Comparison of ENCODE assay signal across 29 cellular contexts in the genomic region with DNA sequence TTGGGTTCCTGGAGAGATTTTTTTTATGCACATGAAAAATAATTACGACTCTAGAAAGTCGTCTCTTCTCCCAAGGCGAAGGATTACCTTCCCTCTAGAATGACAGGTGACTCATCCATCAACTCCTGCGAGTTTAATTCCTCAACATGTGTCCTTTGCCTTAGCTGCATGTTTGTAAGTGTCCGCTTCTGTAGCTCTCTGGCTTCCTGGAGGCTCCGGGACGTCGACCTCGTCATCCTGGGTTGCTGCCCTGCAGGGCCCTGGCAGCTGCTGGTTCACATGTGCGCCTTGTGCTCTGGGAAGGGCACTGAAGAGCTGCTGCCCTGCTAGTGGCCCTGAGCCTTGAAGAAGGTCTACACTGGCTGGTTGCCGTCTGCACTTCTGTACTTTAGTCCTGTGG.
A peak's percentile ranks its signal among the peaks of the same experiment; 100 is the strongest.
DNase-seq lines count a peak whose midpoint lies in the region; ATAC-seq, FAIRE-seq and TF ChIP-seq lines count a peak whose summit lies in the region.
"Had no signal": no experiment of that assay in that cellular context is flagged by ENCODE, and none has a peak within 500 bp of the region (broad histone marks: within the 10 kb centered on the region; RNA-seq: fewer than 3 reads in every experiment).

No MANE protein-coding gene starts in this region.

- no peak overlapping the region for H3K18ac ChIP-seq in mesendoderm (ENCODE audit: low read length)

- H3K27ac Mint-ChIP-seq in mesothelial cell of epicardium, result peak overlapping the region; percentile 82
- H3K27ac Mint-ChIP-seq in activated CD8-positive, alpha-beta memory T cell treated with anti-CD3 and anti-CD28 coated beads, Interleukin-2, amount 10 ng/mL, durations not matched to agents 7 days and 5 days, result no peak overlapping the region

- H3K23ac ChIP-seq in mesendoderm (ENCODE audit: low read length), result no peak overlapping the region

- no TSS peak for BruUV-seq in GM12878 (replicated peaks; lab: Mats Ljungman, UMichigan)

- H3K4me3 ChIP-seq in right atrium auricular region (no peak overlapping the region), GM12878 (no peak overlapping the region), mesendoderm (ENCODE audit: low read length) (no peak overlapping the region)
- H3K4me3 ChIP-seq: gastrocnemius medialis, spleen had no signal

- H3K4me2 ChIP-seq in GM12878 (ENCODE audit: control insufficient read depth, insufficient read depth) (no peak overlapping the region), mesendoderm (ENCODE audit: low read length) (no peak overlapping the region)

- no peak overlapping the region for H2BK5ac ChIP-seq in mesendoderm (ENCODE audit: low read length)

- H3K9me3 ChIP-seq in right atrium auricular region, result no peaks in the 10 kb centered on the region
- H3K9me3 ChIP-seq in GM12878 (replicated peaks; ENCODE audit: control insufficient read depth, insufficient read depth, low read length), result no peaks in the 10 kb centered on the region
- H3K9me3 ChIP-seq: gastrocnemius medialis, spleen had no signal

- no peak overlapping the region for H2AK5ac ChIP-seq in mesendoderm (ENCODE audit: low read length)

- CTCF ChIA-PET in GM12878 (lab: Yijun Ruan, JAX), result no interaction called here
- CTCF ChIA-PET in activated CD8-positive, alpha-beta memory T cell treated with anti-CD3 and anti-CD28 coated beads, Interleukin-2, amount 10 ng/mL, durations not matched to agents 7 days and 5 days (lab: Charles Lee), result no interaction called here

- peak; percentile 22; the same call in 1 of the 2 replicates for TF ChIP-seq POLR2A in GM12878 (IDR thresholded peaks at IDR 0.05; ENCODE audit: low read depth, low read length)

- H3K79me1 ChIP-seq in mesendoderm (ENCODE audit: low read length), result no peaks in the 10 kb centered on the region

- H3K27me3 Mint-ChIP-seq in mesothelial cell of epicardium (ENCODE audit: low read depth), result no peaks in the 10 kb centered on the region
- no peaks in the 10 kb centered on the region for H3K27me3 Mint-ChIP-seq in activated CD8-positive, alpha-beta memory T cell treated with anti-CD3 and anti-CD28 coated beads, Interleukin-2, amount 10 ng/mL, durations not matched to agents 7 days and 5 days
- H3K27me3 Mint-ChIP-seq: brain; CD8-positive, alpha-beta memory T cell had no signal

- H3K27me3 ChIP-seq in right atrium auricular region, result no peaks in the 10 kb centered on the region
- H3K27me3 ChIP-seq in GM12878 (replicated peaks in 1 of 2; ENCODE audit: control insufficient read depth in 2 of 2, insufficient read depth in 2 of 2, low read length in 1 of 2), result no peaks in the 10 kb centered on the region
- H3K27me3 ChIP-seq in mesendoderm (ENCODE audit: insufficient read depth, low read length, poor library complexity), result no peaks in the 10 kb centered on the region
- H3K27me3 ChIP-seq: gastrocnemius medialis, spleen had no signal

- ATAC-seq in Right ventricle myocardium superior (ENCODE audit: poor library complexity) (peak; percentile 26), GM12878 (no peak), HG02588 (IDR thresholded peaks at IDR 0.05; ENCODE audit: unreplicated experiment) (no peak)
- ATAC-seq in activated CD8-positive, alpha-beta memory T cell treated with anti-CD3 and anti-CD28 coated beads, Interleukin-2, amount 10 ng/mL, durations not matched to agents 7 days and 5 days, result no peak
- ATAC-seq: gastrocnemius medialis; right cardiac atrium; stimulated activated naive CD8-positive, alpha-beta T cell treated with anti-CD3 and anti-CD28 coated beads, Interleukin-15, Interleukin-2, amounts not matched to agents 100 U/mL and 50 U/mL, for 24 hours had no signal

- no peak overlapping the region for H3K27ac ChIP-seq in right atrium auricular region
- no peak overlapping the region for H3K27ac ChIP-seq in GM12878 (ENCODE audit: control insufficient read depth, insufficient read depth)
- no peak overlapping the region for H3K27ac ChIP-seq in mesendoderm (ENCODE audit: low read depth, low read length)
- H3K27ac ChIP-seq: gastrocnemius medialis, parathyroid adenoma, spleen, WERI-Rb-1 had no signal

- TF ChIP-seq RAD21 in GM12878 (IDR thresholded peaks at IDR 0.05; ENCODE audit: insufficient read depth, low read depth, low read length), result no peak

- H4K5ac ChIP-seq in mesendoderm (ENCODE audit: low read length), result no peak overlapping the region

- H3K4me1 ChIP-seq in right atrium auricular region (no peaks in the 10 kb centered on the region), GM12878 (ENCODE audit: control insufficient read depth, insufficient read depth, low read length) (no peaks in the 10 kb centered on the region), mesendoderm (ENCODE audit: control insufficient read depth, low read depth, low read length) (no peaks in the 10 kb centered on the region)
- H3K4me1 ChIP-seq: gastrocnemius medialis had no signal

- H3K56ac ChIP-seq in mesendoderm (ENCODE audit: low read length), result no peak overlapping the region

- FAIRE-seq in GM12878 (lab: Jason Lieb, UNC), result no peak
- FAIRE-seq: urothelium cell line had no signal

- TF ChIP-seq CTCF in right atrium auricular region (IDR thresholded peaks at IDR 0.05) (no peak), GM12878 (IDR thresholded peaks at IDR 0.05 in 2 of 3, conservative IDR thresholded peaks at IDR 0.05 in 1 of 3; ENCODE audit: control insufficient read depth in 2 of 3, extremely low read depth in 1 of 3, insufficient read depth in 1 of 3, low read depth in 3 of 3, low read length in 3 of 3) (no peak), mesothelial cell of epicardium (IDR thresholded peaks at IDR 0.05; ENCODE audit: unreplicated experiment) (no peak)

- H2AFZ ChIP-seq in GM12878 (ENCODE audit: control insufficient read depth, low read depth, low read length), result no peak overlapping the region
- H2AFZ ChIP-seq: parathyroid adenoma had no signal

- RAD21 ChIA-PET in GM12878 (lab: Charles Lee; ENCODE audit: unreplicated experiment), result no interaction called here

- no peak overlapping the region for H2BK15ac ChIP-seq in mesendoderm (replicated peaks; ENCODE audit: low read depth)

- DNase-seq in Right ventricle myocardium superior, result no peak
- DNase-seq in right atrium auricular region (ENCODE audit: low spot score), result no peak
- no peak for DNase-seq in GM12878 (ENCODE audit: low read depth, low spot score)
- DNase-seq in mesothelial cell of epicardium (ENCODE audit: low spot score in 2 of 2, unreplicated experiment in 2 of 2), result no peak
- DNase-seq in mesendoderm, result no peak
- DNase-seq in activated CD8-positive, alpha-beta memory T cell treated with anti-CD3 and anti-CD28 coated beads, Interleukin-2, amount 10 ng/mL, durations not matched to agents 7 days and 5 days, result no peak
- no peak for DNase-seq in NCI-H2196 (lab: John Stamatoyannopoulos, UW; ENCODE audit: unreplicated experiment)
- DNase-seq: activated CD4-positive, alpha-beta T cell treated with anti-CD3 and anti-CD28 coated beads, Interleukin-2, amount 50 U/mL, for 1 hour; activated T-cell treated with anti-CD3 and anti-CD28 coated beads, Interleukin-2, amount 50 U/mL, for 48 hours; AML-193; amniotic stem cell; CD8-positive, alpha-beta memory T cell; gastrocnemius medialis; H7; Kasumi-1; NCI-H1436; NCI-H446; NCI-H748 treated with DMSO at 0.1 percent for 48 hours; spleen; stimulated activated CD4-positive, alpha-beta T cell treated with anti-CD3 and anti-CD28 coated beads, Interleukin-2, amount 100 ng/mL, for 24 hours; stimulated activated naive CD8-positive, alpha-beta T cell treated with anti-CD3 and anti-CD28 coated beads, Interleukin-15, Interleukin-2, amounts not matched to agents 100 U/mL and 50 U/mL, for 24 hours; SW 1271; T1000; WERI-Rb-1 had no signal

- intact Hi-C loops in Right ventricle myocardium superior (cut with DNase I) (no loop called here), GM12878 (cut with micrococcal nuclease; ENCODE audit: unreplicated experiment) (no loop called here)

- H3K36me3 ChIP-seq in right atrium auricular region, result peaks cover 44% of the 10 kb centered on the region
- peaks cover 3 to 9% of the 10 kb centered on the region in 2 experiments for H3K36me3 ChIP-seq in GM12878 (ENCODE audit: control insufficient read depth in 2 of 2, insufficient read depth in 2 of 2, low read length in 1 of 2)
- H3K36me3 ChIP-seq in mesendoderm (ENCODE audit: control insufficient read depth, insufficient read depth, low read length), result peaks cover 1% of the 10 kb centered on the region

- no peak overlapping the region for H4K8ac ChIP-seq in mesendoderm (ENCODE audit: low read depth, low read length)

- H2BK120ac ChIP-seq in mesendoderm (ENCODE audit: low read depth, low read length), result no peak overlapping the region

- H4K20me1 ChIP-seq in GM12878 (ENCODE audit: control insufficient read depth, insufficient read depth), result no peaks in the 10 kb centered on the region

- H3K9me3 Mint-ChIP-seq in mesothelial cell of epicardium, result no peaks in the 10 kb centered on the region
- H3K9me3 Mint-ChIP-seq in activated CD8-positive, alpha-beta memory T cell treated with anti-CD3 and anti-CD28 coated beads, Interleukin-2, amount 10 ng/mL, durations not matched to agents 7 days and 5 days (ENCODE audit: low read depth), result no peaks in the 10 kb centered on the region
- H3K9me3 Mint-ChIP-seq: brain; CD8-positive, alpha-beta memory T cell had no signal

- 99% methylated on average over 11 of the region's 11 CpGs for WGBS in GM12878 (ENCODE audit: insufficient coverage, insufficient replicate concordance, low lambda C conversion rate, missing lambda C conversion rate)
- WGBS in mesendoderm (ENCODE audit: extremely low coverage, insufficient coverage, low lambda C conversion rate), result no CpG with 5 or more reads among the region's 11 CpGs

- H3K79me2 ChIP-seq in GM12878 (ENCODE audit: control insufficient read depth, insufficient read depth, low read length) (no peaks in the 10 kb centered on the region), mesendoderm (ENCODE audit: control insufficient read depth, insufficient read depth, low read length) (no peaks in the 10 kb centered on the region)
- H3K79me2 ChIP-seq: parathyroid adenoma had no signal

- no peak for TF ChIP-seq EP300 in GM12878 (IDR thresholded peaks at IDR 0.05; ENCODE audit: borderline replicate concordance in 1 of 2, control insufficient read depth in 1 of 2, low read depth in 2 of 2, low read length in 2 of 2)

- H3K4me1 Mint-ChIP-seq in mesothelial cell of epicardium, result peaks cover 29% of the 10 kb centered on the region
- peaks cover 24% of the 10 kb centered on the region for H3K4me1 Mint-ChIP-seq in activated CD8-positive, alpha-beta memory T cell treated with anti-CD3 and anti-CD28 coated beads, Interleukin-2, amount 10 ng/mL, durations not matched to agents 7 days and 5 days
- H3K4me1 Mint-ChIP-seq: brain had no signal

- POLR2A ChIA-PET in GM12878 (lab: Charles Lee), result no interaction called here

- in situ Hi-C loops in GM12878 (cut with MboI), result loop anchor here (25.0 kb wide), 1 partner anchor 882 kb away; no protein-coding TSS in a partner anchor

- H3K9ac ChIP-seq in GM12878 (ENCODE audit: control insufficient read depth, insufficient read depth, low read length), result no peak overlapping the region
- no peak overlapping the region for H3K9ac ChIP-seq in mesendoderm (ENCODE audit: low read length)
- H3K9ac ChIP-seq: parathyroid adenoma had no signal

- SMC1A ChIA-PET in GM12878 (lab: Charles Lee; ENCODE audit: uncharacterized antibody, unreplicated experiment), result no interaction called here

- H3K4ac ChIP-seq in mesendoderm (ENCODE audit: low read depth, low read length), result no peak overlapping the region

- no peak overlapping the region for H3K4me3 Mint-ChIP-seq in mesothelial cell of epicardium
- no peak overlapping the region for H3K4me3 Mint-ChIP-seq in activated CD8-positive, alpha-beta memory T cell treated with anti-CD3 and anti-CD28 coated beads, Interleukin-2, amount 10 ng/mL, durations not matched to agents 7 days and 5 days
- H3K4me3 Mint-ChIP-seq: brain; CD8-positive, alpha-beta memory T cell had no signal

- H3K36me3 Mint-ChIP-seq in mesothelial cell of epicardium, result peaks cover 22% of the 10 kb centered on the region
- peaks cover 23% of the 10 kb centered on the region for H3K36me3 Mint-ChIP-seq in activated CD8-positive, alpha-beta memory T cell treated with anti-CD3 and anti-CD28 coated beads, Interleukin-2, amount 10 ng/mL, durations not matched to agents 7 days and 5 days
